8 cellular contexts compared by ENCODE assay signal in the genomic region with DNA sequence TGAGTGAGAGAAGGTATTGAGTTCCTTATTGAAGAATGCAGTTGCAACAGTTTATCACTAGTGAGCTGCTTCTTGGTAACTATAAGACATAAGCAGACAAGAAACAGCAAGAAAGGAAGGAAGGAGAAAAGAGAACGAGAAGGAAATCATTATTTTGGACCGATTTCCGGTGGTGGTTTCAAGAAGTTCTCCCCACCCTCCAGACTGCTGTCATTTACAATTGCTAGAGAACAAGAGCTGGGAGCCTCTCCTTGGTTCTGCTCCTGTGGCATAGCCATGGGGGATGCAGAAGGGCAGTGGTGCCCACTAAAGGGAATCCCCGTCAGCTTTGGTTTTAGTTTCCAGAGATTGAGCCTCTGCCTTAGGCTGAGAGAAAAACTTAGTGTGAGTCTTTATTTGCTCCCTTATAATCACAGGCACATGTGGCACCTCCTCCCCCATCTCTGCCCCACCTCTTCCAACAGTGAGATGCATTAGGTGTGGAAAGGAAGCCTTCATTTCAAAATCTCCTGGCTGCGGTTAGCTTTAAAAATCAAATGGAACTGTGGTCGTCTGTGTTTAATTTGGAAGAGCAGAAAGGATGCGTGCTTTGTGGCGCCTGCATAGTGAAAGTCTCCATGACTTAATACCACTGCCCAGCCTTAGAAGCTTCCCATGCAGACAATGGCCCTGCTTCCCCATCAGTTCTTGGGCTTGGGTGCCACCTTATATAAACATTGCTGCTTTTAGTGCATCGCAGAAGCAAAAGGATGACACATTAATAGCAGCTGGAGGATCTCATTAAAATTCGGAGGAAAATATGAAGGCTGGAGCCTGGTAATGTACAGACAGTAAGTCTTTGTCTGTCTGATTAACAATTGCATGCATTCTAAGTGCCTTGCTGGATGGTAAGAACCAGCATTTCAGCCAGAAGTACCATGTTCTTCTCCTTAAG. TPM values are rescaled to one million over a fixed set of nuclear protein-coding genes. Genes with fewer than 3 reads are reported as not detected.
DNase-seq lines count a peak whose midpoint lies in the region; ATAC-seq and TF ChIP-seq lines count a peak whose summit lies in the region.

No MANE protein-coding gene starts in this region.

- ATAC-seq in GM21717 (IDR thresholded peaks at IDR 0.05; ENCODE audit: unreplicated experiment) (peak; percentile 9), psoas muscle (no peak)
- peak in 1 of 2 donors; percentile 29 for ATAC-seq in naive thymus-derived CD8-positive, alpha-beta T cell

- WGBS in psoas muscle, 3 donors = 69 to 72% (median 69%) methylated on average over 10 of the region's 10 CpGs

- no peak overlapping the region for H3K27ac ChIP-seq in psoas muscle

- no peaks in the 10 kb centered on the region for H3K9me3 ChIP-seq in psoas muscle

- peak overlapping the region in 5 of 10 donors; percentile 41 to 78 (median 65) for H3K27ac Mint-ChIP-seq in naive thymus-derived CD8-positive, alpha-beta T cell

- H3K4me1 ChIP-seq in psoas muscle = peaks cover 34% of the 10 kb centered on the region

- TF ChIP-seq CTCF in GM06990 (IDR thresholded peaks at IDR 0.05; ENCODE audit: insufficient read depth, low read length, poor library complexity, severe bottlenecking) (no peak), psoas muscle (IDR thresholded peaks at IDR 0.05) (no peak)

- peaks cover 0 to 3% (median 0%) of the 10 kb centered on the region in 3 donors for H3K36me3 Mint-ChIP-seq in naive thymus-derived CD8-positive, alpha-beta T cell

- DNase-seq in GM06990 (ENCODE audit: extremely low read depth, insufficient read length) = no peak
- peak; percentile 65 for DNase-seq in RPMI7951 (ENCODE audit: low read depth)
- no peak for DNase-seq in naive thymus-derived CD8-positive, alpha-beta T cell
- no peak for DNase-seq in DMS114 treated with DMSO at 0.1 percent for 48 hours (lab: John Stamatoyannopoulos, UW; ENCODE audit: unreplicated experiment)
- DNase-seq in psoas muscle = no peak
- no peak for DNase-seq in stimulated activated CD4-positive, alpha-beta T cell treated with anti-CD3 and anti-CD28 coated beads, Interleukin-4, amount 100 ng/mL, for 4 hours
- DNase-seq in stimulated activated CD4-positive, alpha-beta T cell treated with anti-CD3 and anti-CD28 coated beads, Interleukin-4, amount 100 ng/mL, for 1 hour = no peak

- H3K9me3 Mint-ChIP-seq in naive thymus-derived CD8-positive, alpha-beta T cell = no peaks in the 10 kb centered on the region

- H3K27me3 Mint-ChIP-seq in naive thymus-derived CD8-positive, alpha-beta T cell = no peaks in the 10 kb centered on the region

- peaks cover 27 to 84% (median 64%) of the 10 kb centered on the region in 4 donors for H3K4me1 Mint-ChIP-seq in naive thymus-derived CD8-positive, alpha-beta T cell

- H3K4me3 Mint-ChIP-seq in naive thymus-derived CD8-positive, alpha-beta T cell = peak overlapping the region in 8 of 10 donors; percentile 28 to 50 (median 44)

- H3K4me3 ChIP-seq in GM06990 (replicated peaks; ENCODE audit: low read depth, low read length) = peak overlapping the region; percentile 52
- no peak overlapping the region for H3K4me3 ChIP-seq in psoas muscle

- intact Hi-C loops in psoas muscle (cut with DNase I) = no loop called here

- POLR2A ChIA-PET in naive thymus-derived CD8-positive, alpha-beta T cell (lab: Charles Lee) = no interaction called here

- H3K27me3 ChIP-seq in GM06990 (replicated peaks; ENCODE audit: control insufficient read depth, insufficient read depth, low read length) (no peaks in the 10 kb centered on the region), psoas muscle (ENCODE audit: insufficient read depth in 3 of 3, low read length in 2 of 3) (no peaks in the 10 kb centered on the region)

- no peaks in the 10 kb centered on the region for H3K36me3 ChIP-seq in GM06990 (ENCODE audit: control insufficient read depth, insufficient read depth, low read length)
- no peaks in the 10 kb centered on the region for H3K36me3 ChIP-seq in psoas muscle (ENCODE audit: insufficient read depth in 1 of 2, low read depth in 1 of 2)

RNA-seq across cellular contexts. Expression of gene LRCH1, which starts 25.0 kb away (rescaled TPM):
- 5.8 TPM in 2 replicates for total RNA-seq in RPMI7951 (2014; rRNA removed; shearing (Covaris generic))
- total RNA-seq in naive thymus-derived CD8-positive, alpha-beta T cell = 10 to 100 TPM; 15.8 to 17.1 TPM
- 1 to 10 TPM; 1.3 to 3.8 (median 1.4) TPM for polyA plus RNA-seq in naive thymus-derived CD8-positive, alpha-beta T cell
- 1 to 10 TPM; 4.1 to 7.9 (median 4.7) TPM for total RNA-seq in psoas muscle
- polyA plus RNA-seq in psoas muscle = 1 to 10 TPM; 1.7 to 2.6 (median 2.3) TPM
